In genomic region chr1:156371553-156372264, GRCh38 we compare ENCODE assay signal across 1 cellular context.
TF ChIP-seq lines count a peak whose summit lies in the region.

No MANE protein-coding gene starts in this region.

TF ChIP-seq in HepG2, 621 proteins besides CTCF, POLR2A, EP300 and RAD21 (continued from another document and continues in another):
- TF ChIP-seq ATF4 (CRISPR knock-in tag; IDR thresholded peaks at IDR 0.05) (no peak), PRDM15 (CRISPR knock-in tag; IDR thresholded peaks at IDR 0.05) (peak; percentile 83), CHD2 (IDR thresholded peaks at IDR 0.05; ENCODE audit: low read depth, low read length) (peak; percentile 62; the same call in 1 of the 2 replicates), ZFX (CRISPR knock-in tag; IDR thresholded peaks at IDR 0.05; ENCODE audit: low read depth) (peak; percentile 10; the same call in 1 of the 2 replicates), ZNF75D (CRISPR knock-in tag; IDR thresholded peaks at IDR 0.05; ENCODE audit: borderline replicate concordance) (no peak), PRMT3 (CRISPR knock-in tag; IDR thresholded peaks at IDR 0.05; ENCODE audit: borderline replicate concordance, low read depth) (no peak), SP4 (CRISPR knock-in tag; IDR thresholded peaks at IDR 0.05) (no peak; the same call in 1 of the 2 replicates), STAT5B (CRISPR knock-in tag; IDR thresholded peaks at IDR 0.05) (peak; percentile 89; the same call in 1 of the 2 replicates), GABPA (IDR thresholded peaks at IDR 0.05; ENCODE audit: low read depth, low read length) (no peak), GABPA (CRISPR knock-in tag; IDR thresholded peaks at IDR 0.05; ENCODE audit: low read depth) (no peak), MATR3 (CRISPR knock-in tag; IDR thresholded peaks at IDR 0.05) (no peak), RELA (CRISPR knock-in tag; IDR thresholded peaks at IDR 0.05) (0 out of 2 replicates have a peak, but pooled peaks have one; percentile 78), ARID3A (IDR thresholded peaks at IDR 0.05; ENCODE audit: low read depth, low read length) (no peak; the same call in none of the 2 replicates), ZNF496 (CRISPR knock-in tag; IDR thresholded peaks at IDR 0.05; ENCODE audit: insufficient replicate concordance) (no peak), ZNF850 (CRISPR knock-in tag; conservative IDR thresholded peaks at IDR 0.05) (no peak), TMF1 (CRISPR knock-in tag; IDR thresholded peaks at IDR 0.05; ENCODE audit: low read depth) (0 out of 2 replicates have a peak, but pooled peaks have one; percentile 18), PAX8 (CRISPR knock-in tag; IDR thresholded peaks at IDR 0.05; ENCODE audit: borderline replicate concordance) (no peak), ZNF607 (CRISPR knock-in tag; IDR thresholded peaks at IDR 0.05; ENCODE audit: borderline replicate concordance) (peak; percentile 35; the same call in 1 of the 2 replicates), CREBL2 (CRISPR knock-in tag; IDR thresholded peaks at IDR 0.05; ENCODE audit: borderline replicate concordance) (no peak), TEF (CRISPR knock-in tag; IDR thresholded peaks at IDR 0.05) (peak; percentile 76; the same call in 1 of the 2 replicates), GATAD2A (CRISPR knock-in tag; IDR thresholded peaks at IDR 0.05) (peak; percentile 96), PAXIP1 (CRISPR knock-in tag; conservative IDR thresholded peaks at IDR 0.05) (peak; percentile 99), MXD3 (CRISPR knock-in tag; IDR thresholded peaks at IDR 0.05) (no peak), BATF2 (CRISPR knock-in tag; IDR thresholded peaks at IDR 0.05) (no peak), ZNF7 (CRISPR knock-in tag; IDR thresholded peaks at IDR 0.05) (no peak), XRCC5 (optimal IDR thresholded peaks at IDR 0.05; ENCODE audit: low read length) (peak; percentile 82), ZNF839 (CRISPR knock-in tag; IDR thresholded peaks at IDR 0.05; ENCODE audit: borderline replicate concordance) (no peak), ZNF740 (CRISPR knock-in tag; IDR thresholded peaks at IDR 0.05) (no peak), TAF15 (IDR thresholded peaks at IDR 0.05; ENCODE audit: low read depth, low read length, poor library complexity, severe bottlenecking) (no peak), AKAP8 (CRISPR knock-in tag; IDR thresholded peaks at IDR 0.05) (peak; percentile 95), ZNF414 (CRISPR knock-in tag; IDR thresholded peaks at IDR 0.05) (peak; percentile 91), GLMP (CRISPR knock-in tag; IDR thresholded peaks at IDR 0.05; ENCODE audit: borderline replicate concordance) (no peak), ZNF597 (CRISPR knock-in tag; IDR thresholded peaks at IDR 0.05) (no peak), ZFP62 (CRISPR knock-in tag; IDR thresholded peaks at IDR 0.05) (no peak), ZNF646 (CRISPR knock-in tag; IDR thresholded peaks at IDR 0.05) (no peak; the same call in 1 of the 2 replicates)
